In the genomic region with DNA sequence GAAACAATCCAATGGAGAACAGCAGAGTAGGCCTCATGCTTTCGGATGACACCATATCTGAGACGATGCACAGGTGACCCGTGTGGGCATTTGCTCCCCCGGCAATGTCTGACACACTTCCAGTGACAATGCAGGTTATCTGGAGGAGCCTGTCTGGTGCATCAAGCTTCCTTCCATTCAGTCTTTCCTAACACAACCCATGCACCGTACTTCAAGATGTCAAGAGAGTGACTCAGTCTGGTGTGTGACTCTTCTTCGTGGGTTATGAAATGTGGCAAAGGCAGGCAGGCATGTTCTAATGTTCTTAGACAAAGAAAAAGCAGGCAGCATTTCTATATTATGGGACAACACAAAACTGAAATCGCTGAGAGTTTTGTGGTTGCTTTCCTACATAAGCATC, we compare ENCODE assay signal across 1 cellular context.
TF ChIP-seq lines count a peak whose summit lies in the region.

No MANE protein-coding gene starts in this region.

TF ChIP-seq in SK-N-SH, 30 proteins besides CTCF, POLR2A, EP300 and RAD21:
- TF ChIP-seq, protein P1, sequence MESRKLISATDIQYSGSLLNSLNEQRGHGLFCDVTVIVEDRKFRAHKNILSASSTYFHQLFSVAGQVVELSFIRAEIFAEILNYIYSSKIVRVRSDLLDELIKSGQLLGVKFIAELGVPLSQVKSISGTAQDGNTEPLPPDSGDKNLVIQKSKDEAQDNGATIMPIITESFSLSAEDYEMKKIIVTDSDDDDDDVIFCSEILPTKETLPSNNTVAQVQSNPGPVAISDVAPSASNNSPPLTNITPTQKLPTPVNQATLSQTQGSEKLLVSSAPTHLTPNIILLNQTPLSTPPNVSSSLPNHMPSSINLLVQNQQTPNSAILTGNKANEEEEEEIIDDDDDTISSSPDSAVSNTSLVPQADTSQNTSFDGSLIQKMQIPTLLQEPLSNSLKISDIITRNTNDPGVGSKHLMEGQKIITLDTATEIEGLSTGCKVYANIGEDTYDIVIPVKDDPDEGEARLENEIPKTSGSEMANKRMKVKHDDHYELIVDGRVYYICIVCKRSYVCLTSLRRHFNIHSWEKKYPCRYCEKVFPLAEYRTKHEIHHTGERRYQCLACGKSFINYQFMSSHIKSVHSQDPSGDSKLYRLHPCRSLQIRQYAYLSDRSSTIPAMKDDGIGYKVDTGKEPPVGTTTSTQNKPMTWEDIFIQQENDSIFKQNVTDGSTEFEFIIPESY (IDR thresholded peaks at IDR 0.05; ENCODE audit: borderline replicate concordance, low read depth) = no peak
- TF ChIP-seq TEAD4 (IDR thresholded peaks at IDR 0.05; ENCODE audit: borderline replicate concordance, insufficient read depth) = no peak
- TF ChIP-seq, protein P2, sequence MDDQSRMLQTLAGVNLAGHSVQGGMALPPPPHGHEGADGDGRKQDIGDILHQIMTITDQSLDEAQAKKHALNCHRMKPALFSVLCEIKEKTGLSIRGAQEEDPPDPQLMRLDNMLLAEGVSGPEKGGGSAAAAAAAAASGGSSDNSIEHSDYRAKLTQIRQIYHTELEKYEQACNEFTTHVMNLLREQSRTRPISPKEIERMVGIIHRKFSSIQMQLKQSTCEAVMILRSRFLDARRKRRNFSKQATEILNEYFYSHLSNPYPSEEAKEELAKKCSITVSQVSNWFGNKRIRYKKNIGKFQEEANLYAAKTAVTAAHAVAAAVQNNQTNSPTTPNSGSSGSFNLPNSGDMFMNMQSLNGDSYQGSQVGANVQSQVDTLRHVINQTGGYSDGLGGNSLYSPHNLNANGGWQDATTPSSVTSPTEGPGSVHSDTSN (IDR thresholded peaks at IDR 0.05) = peak; percentile 51
- TF ChIP-seq, protein P3, sequence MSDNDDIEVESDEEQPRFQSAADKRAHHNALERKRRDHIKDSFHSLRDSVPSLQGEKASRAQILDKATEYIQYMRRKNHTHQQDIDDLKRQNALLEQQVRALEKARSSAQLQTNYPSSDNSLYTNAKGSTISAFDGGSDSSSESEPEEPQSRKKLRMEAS (IDR thresholded peaks at IDR 0.05; ENCODE audit: low read depth) = 0 out of 2 replicates have a peak, but pooled peaks have one; percentile 29
- peak; percentile 46; the same call in 1 of the 2 replicates for TF ChIP-seq FOSL2 (IDR thresholded peaks at IDR 0.05; ENCODE audit: borderline replicate concordance, low read depth)
- TF ChIP-seq EZH2phosphoT487 (IDR thresholded peaks at IDR 0.05; ENCODE audit: borderline replicate concordance, low read depth) = no peak
- peak; percentile 70 for TF ChIP-seq TCF12 (IDR thresholded peaks at IDR 0.05)
- peak; percentile 56; the same call in 1 of the 2 replicates for TF ChIP-seq JUND (IDR thresholded peaks at IDR 0.05)
